10 cellular contexts compared by ENCODE assay signal in the genomic region with DNA sequence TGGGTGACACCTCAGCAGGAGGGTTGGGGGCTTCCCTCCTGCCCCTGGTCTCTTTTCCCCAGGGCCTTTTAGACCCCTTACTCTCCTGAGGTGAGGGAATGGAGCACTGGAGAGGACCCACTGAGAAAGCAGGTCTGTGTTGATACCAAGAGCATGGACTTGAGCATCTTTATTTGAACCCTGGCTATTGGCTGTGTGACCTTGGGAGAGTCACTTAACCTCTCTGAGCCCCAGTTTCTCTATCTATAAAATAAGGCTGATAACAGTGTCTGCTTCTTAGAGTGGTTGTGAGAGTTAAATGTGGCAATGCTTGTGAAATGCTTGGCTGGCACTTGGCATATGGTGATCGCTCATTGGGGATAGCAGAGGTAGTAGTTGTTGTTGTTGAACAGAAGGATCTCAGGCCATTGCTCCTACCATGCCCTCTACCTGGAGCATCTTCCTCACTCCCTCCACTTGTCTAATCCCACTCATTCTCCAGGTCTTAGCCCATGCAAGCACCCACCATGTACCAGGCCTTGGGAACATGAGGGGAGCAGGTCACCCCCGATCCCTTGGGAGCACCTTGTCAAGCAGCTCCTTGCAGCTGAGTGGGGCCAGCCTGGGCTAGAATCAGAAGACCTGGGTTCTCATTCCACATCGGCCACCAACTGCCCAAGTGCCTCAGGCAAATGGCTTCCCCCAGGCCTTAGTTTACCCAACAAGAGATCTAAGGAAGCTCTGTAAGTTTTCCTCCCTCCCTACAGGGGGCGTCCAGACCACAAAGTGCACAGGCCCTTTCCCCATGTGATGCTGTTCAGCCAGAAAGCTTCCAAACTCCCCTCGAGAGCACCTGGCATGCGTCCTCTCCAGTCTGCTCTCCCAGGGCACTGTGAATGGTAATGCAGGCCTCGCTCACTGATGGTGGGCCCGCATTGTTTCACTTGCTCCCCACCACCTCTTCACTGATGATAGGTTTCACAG.
DNase-seq lines count a peak whose midpoint lies in the region; ATAC-seq and TF ChIP-seq lines count a peak whose summit lies in the region.
"Had no signal": no experiment of that assay in that cellular context is flagged by ENCODE, and none has a peak within 500 bp of the region (broad histone marks: within the 10 kb centered on the region; RNA-seq: fewer than 3 reads in every experiment).

No MANE protein-coding gene starts in this region.

- CTCF ChIA-PET in activated CD8-positive, alpha-beta T cell treated with anti-CD3 and anti-CD28 coated beads, Interleukin-2, amount 10 ng/mL, durations not matched to agents 7 days and 5 days (lab: Charles Lee), result interaction anchor here (1.1 to 1.4 kb wide), 2 partner anchors 184 to 197 kb away, joined by 3 to 4 read pairs; no protein-coding TSS in a partner anchor

- no peak overlapping the region for H4K8ac ChIP-seq in mesenchymal stem cell (ENCODE audit: low read length)

- H3K27me3 ChIP-seq in mesenchymal stem cell (ENCODE audit: control insufficient read depth in 1 of 2, insufficient read depth in 1 of 2, low read length in 2 of 2), result peaks cover 0 to 52% of the 10 kb centered on the region in 2 experiments
- H3K27me3 ChIP-seq: Peyer's patch had no signal

- no peak overlapping the region for H3K18ac ChIP-seq in mesenchymal stem cell (ENCODE audit: low read depth in 1 of 2, low read length in 2 of 2)

- H3K4me1 ChIP-seq in mesenchymal stem cell (ENCODE audit: control insufficient read depth, insufficient read depth, low read depth, low read length), result peaks cover 34% of the 10 kb centered on the region
- H3K4me1 ChIP-seq: Peyer's patch had no signal

- H3K36me3 Mint-ChIP-seq in activated CD8-positive, alpha-beta T cell treated with anti-CD3 and anti-CD28 coated beads, Interleukin-2, amount 10 ng/mL, durations not matched to agents 7 days and 5 days (ENCODE audit: low read depth), result no peaks in the 10 kb centered on the region
- H3K36me3 Mint-ChIP-seq in stimulated activated memory B cell treated with anti-CD40 and anti-IgM and Interleukin-4, amounts not matched to agents 10 μg/mL and 1 μg/mL and 100 μg/mL, for 72 hours, result no peaks in the 10 kb centered on the region
- H3K36me3 Mint-ChIP-seq: naive thymus-derived CD4-positive, alpha-beta T cell had no signal

- no peaks in the 10 kb centered on the region for H3K79me1 ChIP-seq in mesenchymal stem cell (replicated peaks; ENCODE audit: low read length, poor library complexity, severe bottlenecking)

- POLR2A ChIA-PET in activated CD8-positive, alpha-beta T cell treated with anti-CD3 and anti-CD28 coated beads, Interleukin-2, amount 10 ng/mL, durations not matched to agents 7 days and 5 days (lab: Charles Lee), result no interaction called here

- in situ Hi-C loops in KBM-7 (cut with MboI; ENCODE audit: low pct_unique_long_range_greater_than_20kb, low sequenced_read_pairs), result no loop called here

- H2BK120ac ChIP-seq in mesenchymal stem cell (ENCODE audit: low read depth, low read length), result peak overlapping the region; percentile 45

- H3K27me3 Mint-ChIP-seq in activated CD8-positive, alpha-beta T cell treated with anti-CD3 and anti-CD28 coated beads, Interleukin-2, amount 10 ng/mL, durations not matched to agents 7 days and 5 days (ENCODE audit: low read depth), result peaks cover 8% of the 10 kb centered on the region
- peaks cover 49% of the 10 kb centered on the region for H3K27me3 Mint-ChIP-seq in stimulated activated memory B cell treated with anti-CD40 and anti-IgM and Interleukin-4, amounts not matched to agents 10 μg/mL and 1 μg/mL and 100 μg/mL, for 72 hours

- no peak overlapping the region for H2BK15ac ChIP-seq in mesenchymal stem cell (ENCODE audit: low read depth, poor library complexity, severe bottlenecking)

- no peak overlapping the region for H3K4me3 Mint-ChIP-seq in activated CD8-positive, alpha-beta T cell treated with anti-CD3 and anti-CD28 coated beads, Interleukin-2, amount 10 ng/mL, durations not matched to agents 7 days and 5 days
- no peak overlapping the region for H3K4me3 Mint-ChIP-seq in stimulated activated memory B cell treated with anti-CD40 and anti-IgM and Interleukin-4, amounts not matched to agents 10 μg/mL and 1 μg/mL and 100 μg/mL, for 72 hours
- H3K4me3 Mint-ChIP-seq: naive thymus-derived CD4-positive, alpha-beta T cell had no signal

- H2BK5ac ChIP-seq in mesenchymal stem cell (ENCODE audit: low read depth, low read length, poor library complexity, severe bottlenecking), result no peak overlapping the region

- H3K9ac ChIP-seq in mesenchymal stem cell (ENCODE audit: low read length), result no peak overlapping the region

- H3K4me2 ChIP-seq in mesenchymal stem cell (ENCODE audit: low read length, poor library complexity, severe bottlenecking), result no peak overlapping the region

- H3K4ac ChIP-seq in mesenchymal stem cell (ENCODE audit: low read depth in 1 of 2, low read length in 2 of 2), result no peak overlapping the region

- TF ChIP-seq RAD21 in Ishikawa (IDR thresholded peaks at IDR 0.05; ENCODE audit: low read depth), result peak; percentile 69

- H3K27ac ChIP-seq in mesenchymal stem cell (ENCODE audit: low read length, poor library complexity, severe bottlenecking), result no peak overlapping the region
- H3K27ac ChIP-seq: Peyer's patch had no signal

- H3K36me3 ChIP-seq in mesenchymal stem cell (ENCODE audit: control insufficient read depth in 1 of 2, insufficient read depth in 2 of 2, low read depth in 1 of 2, low read length in 2 of 2), result no peaks in the 10 kb centered on the region
- H3K36me3 ChIP-seq: Peyer's patch had no signal

- H4K91ac ChIP-seq in mesenchymal stem cell (ENCODE audit: low read length), result peak overlapping the region; percentile 31

- DNase-seq in DMS 273 (lab: John Stamatoyannopoulos, UW; ENCODE audit: unreplicated experiment), result peak; percentile 68
- no peak for DNase-seq in DMS 273 treated with DMSO at 0.1 percent for 48 hours (lab: John Stamatoyannopoulos, UW)
- peak; percentile 24 for DNase-seq in activated CD8-positive, alpha-beta T cell treated with anti-CD3 and anti-CD28 coated beads, Interleukin-2, amount 10 ng/mL, durations not matched to agents 7 days and 5 days
- no peak for DNase-seq in mesenchymal stem cell
- DNase-seq in KBM-7, result no peak
- no peak for DNase-seq in NOMO-1 treated with dmso at 0.1 percent for 144 hours (lab: John Stamatoyannopoulos, UW; ENCODE audit: unreplicated experiment)
- DNase-seq: naive thymus-derived CD4-positive, alpha-beta T cell had no signal

- H3K14ac ChIP-seq in mesenchymal stem cell (ENCODE audit: low read length in 2 of 2), result no peak overlapping the region

- TF ChIP-seq EP300 in Ishikawa (IDR thresholded peaks at IDR 0.05; ENCODE audit: borderline replicate concordance), result no peak

- H2AFZ ChIP-seq in mesenchymal stem cell (ENCODE audit: low read depth, low read length), result no peak overlapping the region

- no peak overlapping the region for H3K4me3 ChIP-seq in mesenchymal stem cell (ENCODE audit: insufficient read depth in 1 of 2, low read depth in 1 of 2, low read length in 2 of 2)
- H3K4me3 ChIP-seq: Peyer's patch had no signal

- ATAC-seq in activated CD8-positive, alpha-beta T cell treated with anti-CD3 and anti-CD28 coated beads, Interleukin-2, amount 10 ng/mL, durations not matched to agents 7 days and 5 days, result no peak
- no peak for ATAC-seq in stimulated activated memory B cell treated with anti-CD40 and anti-IgM and Interleukin-4, amounts not matched to agents 10 μg/mL and 1 μg/mL and 100 μg/mL, for 72 hours
- ATAC-seq: naive thymus-derived CD4-positive, alpha-beta T cell had no signal

- no peaks in the 10 kb centered on the region for H3K9me3 ChIP-seq in mesenchymal stem cell (ENCODE audit: control insufficient read depth, low read length)
- H3K9me3 ChIP-seq: Peyer's patch had no signal

- H3K9me3 Mint-ChIP-seq in activated CD8-positive, alpha-beta T cell treated with anti-CD3 and anti-CD28 coated beads, Interleukin-2, amount 10 ng/mL, durations not matched to agents 7 days and 5 days (ENCODE audit: insufficient read depth), result no peaks in the 10 kb centered on the region
- no peaks in the 10 kb centered on the region for H3K9me3 Mint-ChIP-seq in stimulated activated memory B cell treated with anti-CD40 and anti-IgM and Interleukin-4, amounts not matched to agents 10 μg/mL and 1 μg/mL and 100 μg/mL, for 72 hours
- H3K9me3 Mint-ChIP-seq: naive thymus-derived CD4-positive, alpha-beta T cell had no signal

- H3K23ac ChIP-seq in mesenchymal stem cell (ENCODE audit: low read length in 2 of 2), result no peak overlapping the region

- no peaks in the 10 kb centered on the region for H3K4me1 Mint-ChIP-seq in activated CD8-positive, alpha-beta T cell treated with anti-CD3 and anti-CD28 coated beads, Interleukin-2, amount 10 ng/mL, durations not matched to agents 7 days and 5 days (ENCODE audit: low read depth)
- H3K4me1 Mint-ChIP-seq in stimulated activated memory B cell treated with anti-CD40 and anti-IgM and Interleukin-4, amounts not matched to agents 10 μg/mL and 1 μg/mL and 100 μg/mL, for 72 hours, result no peaks in the 10 kb centered on the region
- H3K4me1 Mint-ChIP-seq: naive thymus-derived CD4-positive, alpha-beta T cell had no signal

- 87% methylated on average over 7 of the region's 8 CpGs for WGBS in mesenchymal stem cell

- H2AK5ac ChIP-seq in mesenchymal stem cell (ENCODE audit: low read length, severe bottlenecking), result peak overlapping the region; percentile 37

- H2BK12ac ChIP-seq in mesenchymal stem cell (ENCODE audit: low read length in 2 of 2), result no peak overlapping the region

- no peak overlapping the region for H3K27ac Mint-ChIP-seq in activated CD8-positive, alpha-beta T cell treated with anti-CD3 and anti-CD28 coated beads, Interleukin-2, amount 10 ng/mL, durations not matched to agents 7 days and 5 days
- no peak overlapping the region for H3K27ac Mint-ChIP-seq in stimulated activated memory B cell treated with anti-CD40 and anti-IgM and Interleukin-4, amounts not matched to agents 10 μg/mL and 1 μg/mL and 100 μg/mL, for 72 hours
- H3K27ac Mint-ChIP-seq: naive thymus-derived CD4-positive, alpha-beta T cell had no signal

TF ChIP-seq in Ishikawa, 13 proteins besides CTCF, POLR2A, EP300 and RAD21:
- TF ChIP-seq TEAD4 (IDR thresholded peaks at IDR 0.05) (no peak), CREB1 (IDR thresholded peaks at IDR 0.05; ENCODE audit: low read depth) (no peak), NFIC (IDR thresholded peaks at IDR 0.05) (no peak), ZBTB7A (IDR thresholded peaks at IDR 0.05; ENCODE audit: low read depth) (no peak), TAF1 (IDR thresholded peaks at IDR 0.05; ENCODE audit: low read depth) (no peak), TCF12 (IDR thresholded peaks at IDR 0.05; ENCODE audit: low read depth) (no peak), YY1 (IDR thresholded peaks at IDR 0.05; ENCODE audit: low read depth) (no peak)
- TF ChIP-seq, protein P1, sequence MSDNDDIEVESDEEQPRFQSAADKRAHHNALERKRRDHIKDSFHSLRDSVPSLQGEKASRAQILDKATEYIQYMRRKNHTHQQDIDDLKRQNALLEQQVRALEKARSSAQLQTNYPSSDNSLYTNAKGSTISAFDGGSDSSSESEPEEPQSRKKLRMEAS (IDR thresholded peaks at IDR 0.05), result no peak

Comparison
In these comparisons a context has a peak if more than half of its experiments do, and no peak if none do; other contexts are left out.
1. DNase-seq: peak in DMS 273 (single experiment) and activated CD8-positive, alpha-beta T cell treated with anti-CD3 and anti-CD28 coated beads, Interleukin-2, amount 10 ng/mL, durations not matched to agents 7 days and 5 days (single experiment); none in DMS 273 treated with DMSO at 0.1 percent for 48 hours (single experiment), mesenchymal stem cell (single experiment), KBM-7 (single experiment) and NOMO-1 treated with dmso at 0.1 percent for 144 hours (single experiment).